In genomic region chr19:3108775-3109174, GRCh38 we compare ENCODE assay signal across 8 cellular contexts. TPM values are rescaled to one million over a fixed set of nuclear protein-coding genes. Genes with fewer than 3 reads are reported as not detected.
DNase-seq lines count a peak whose midpoint lies in the region; ATAC-seq, FAIRE-seq and TF ChIP-seq lines count a peak whose summit lies in the region.

No MANE protein-coding gene starts in this region.

- ATAC-seq in left lung (peak; percentile 59), GM19463 (IDR thresholded peaks at IDR 0.05; ENCODE audit: unreplicated experiment) (no peak)

- peaks cover 4 to 33% of the 10 kb centered on the region in 2 donors for H3K4me1 ChIP-seq in left lung

- DNase-seq in NCI-H2081 (lab: John Stamatoyannopoulos, UW) = peak; percentile 50 to 61
- no peak for DNase-seq in NCI-H2081 treated with DMSO at 0.1 percent for 48 hours (lab: John Stamatoyannopoulos, UW)
- peak; percentile 32 for DNase-seq in NCI-H2029 (lab: John Stamatoyannopoulos, UW)
- peak; percentile 53 for DNase-seq in activated CD4-positive, CD25-positive, alpha-beta regulatory T cell treated with anti-CD3 and anti-CD28 coated beads, Interleukin-2, amount 50 U/mL, for 16 hours (ENCODE audit: low read depth, low spot score)
- DNase-seq in bronchial epithelial cell (ENCODE audit: low read depth) = peak; percentile 45
- peak in 1 of 2 donors; percentile 83 for DNase-seq in left lung
- peak; percentile 31 to 49 for DNase-seq in stimulated activated CD8-positive, alpha-beta memory T cell treated with anti-CD3 and anti-CD28 coated beads, Interleukin-15, amount 100 ng/mL, for 4 hours (ENCODE audit: low read depth in 2 of 2)

- H3K4me3 ChIP-seq in bronchial epithelial cell (ENCODE audit: low read depth, low read length) (no peak overlapping the region), left lung (no peak overlapping the region)

- peak; percentile 96 for TF ChIP-seq CTCF in bronchial epithelial cell (IDR thresholded peaks at IDR 0.05; ENCODE audit: insufficient read depth, low read length, severe bottlenecking)
- TF ChIP-seq CTCF in left lung (IDR thresholded peaks at IDR 0.05) = peak; percentile 86 to 88

- H3K36me3 ChIP-seq in bronchial epithelial cell (ENCODE audit: control insufficient read depth, insufficient read depth, low read length) = peaks cover 6% of the 10 kb centered on the region
- H3K36me3 ChIP-seq in left lung = peaks cover 0 to 23% of the 10 kb centered on the region in 2 donors

- intact Hi-C loops in left lung (cut with DNase I) = no loop called here

- H3K9me3 ChIP-seq in left lung = no peaks in the 10 kb centered on the region

- no peak overlapping the region for H3K27ac ChIP-seq in left lung

- peak; percentile 52 for FAIRE-seq in bronchial epithelial cell (lab: Jason Lieb, UNC)

- H3K27me3 ChIP-seq in bronchial epithelial cell (ENCODE audit: control insufficient read depth, insufficient read depth, low read length) = no peaks in the 10 kb centered on the region
- H3K27me3 ChIP-seq in left lung = no peaks in the 10 kb centered on the region

RNA-seq across cellular contexts. Expression of gene GNA11, which starts 14.6 kb away (rescaled TPM):
- 47.9 and 48.1 TPM in 2 replicates for total RNA-seq in bronchial epithelial cell
- 10 to 100 TPM; 57.2 to 59.9 TPM for total RNA-seq in left lung

RNA-seq across cellular contexts. Expression of gene GNA15, which starts 27.1 kb away (rescaled TPM):
- total RNA-seq in bronchial epithelial cell (85.0 and 106 TPM in 2 replicates), left lung (10 to 100 TPM; 17.6 to 35.9 TPM)

RNA-seq across cellular contexts. Expression of gene TLE5, which starts 46.5 kb away (rescaled TPM):
- total RNA-seq in bronchial epithelial cell (144 and 200 TPM in 2 replicates), left lung (100 to 1,000 TPM; 335 to 409 TPM)
